In genomic region chr2:258933-259332, GRCh38 we compare ENCODE assay signal across 2 cellular contexts.
A peak's percentile ranks its signal among the peaks of the same experiment; 100 is the strongest.
TF ChIP-seq lines count a peak whose summit lies in the region.

No MANE protein-coding gene starts in this region.

TF ChIP-seq in HepG2, 621 proteins besides CTCF, POLR2A, EP300 and RAD21 (continues in another document):
- peak; percentile 64; the same call in 1 of the 2 replicates for TF ChIP-seq ZBTB38 (CRISPR knock-in tag; IDR thresholded peaks at IDR 0.05)
- TF ChIP-seq KLF6 (CRISPR knock-in tag; IDR thresholded peaks at IDR 0.05): no peak
- peak; percentile 81; the same call in 1 of the 2 replicates for TF ChIP-seq MAX (IDR thresholded peaks at IDR 0.05)
- TF ChIP-seq RARA (CRISPR knock-in tag; IDR thresholded peaks at IDR 0.05): peak; percentile 56
- peak; percentile 55 for TF ChIP-seq MNT (IDR thresholded peaks at IDR 0.05)
- peak; percentile 45; the same call in 1 of the 2 replicates for TF ChIP-seq ZNF605 (CRISPR knock-in tag; IDR thresholded peaks at IDR 0.05)
- no peak for TF ChIP-seq NFKB2 (CRISPR knock-in tag; IDR thresholded peaks at IDR 0.05; ENCODE audit: borderline replicate concordance)
- TF ChIP-seq ZNF615 (CRISPR knock-in tag; IDR thresholded peaks at IDR 0.05; ENCODE audit: borderline replicate concordance): no peak
- TF ChIP-seq FOXA1 (IDR thresholded peaks at IDR 0.05): no peak
- 0 out of 2 replicates have a peak, but pooled peaks have one; percentile 26 for TF ChIP-seq FOXA1 (CRISPR knock-in tag; IDR thresholded peaks at IDR 0.05)
- TF ChIP-seq, protein P1, sequence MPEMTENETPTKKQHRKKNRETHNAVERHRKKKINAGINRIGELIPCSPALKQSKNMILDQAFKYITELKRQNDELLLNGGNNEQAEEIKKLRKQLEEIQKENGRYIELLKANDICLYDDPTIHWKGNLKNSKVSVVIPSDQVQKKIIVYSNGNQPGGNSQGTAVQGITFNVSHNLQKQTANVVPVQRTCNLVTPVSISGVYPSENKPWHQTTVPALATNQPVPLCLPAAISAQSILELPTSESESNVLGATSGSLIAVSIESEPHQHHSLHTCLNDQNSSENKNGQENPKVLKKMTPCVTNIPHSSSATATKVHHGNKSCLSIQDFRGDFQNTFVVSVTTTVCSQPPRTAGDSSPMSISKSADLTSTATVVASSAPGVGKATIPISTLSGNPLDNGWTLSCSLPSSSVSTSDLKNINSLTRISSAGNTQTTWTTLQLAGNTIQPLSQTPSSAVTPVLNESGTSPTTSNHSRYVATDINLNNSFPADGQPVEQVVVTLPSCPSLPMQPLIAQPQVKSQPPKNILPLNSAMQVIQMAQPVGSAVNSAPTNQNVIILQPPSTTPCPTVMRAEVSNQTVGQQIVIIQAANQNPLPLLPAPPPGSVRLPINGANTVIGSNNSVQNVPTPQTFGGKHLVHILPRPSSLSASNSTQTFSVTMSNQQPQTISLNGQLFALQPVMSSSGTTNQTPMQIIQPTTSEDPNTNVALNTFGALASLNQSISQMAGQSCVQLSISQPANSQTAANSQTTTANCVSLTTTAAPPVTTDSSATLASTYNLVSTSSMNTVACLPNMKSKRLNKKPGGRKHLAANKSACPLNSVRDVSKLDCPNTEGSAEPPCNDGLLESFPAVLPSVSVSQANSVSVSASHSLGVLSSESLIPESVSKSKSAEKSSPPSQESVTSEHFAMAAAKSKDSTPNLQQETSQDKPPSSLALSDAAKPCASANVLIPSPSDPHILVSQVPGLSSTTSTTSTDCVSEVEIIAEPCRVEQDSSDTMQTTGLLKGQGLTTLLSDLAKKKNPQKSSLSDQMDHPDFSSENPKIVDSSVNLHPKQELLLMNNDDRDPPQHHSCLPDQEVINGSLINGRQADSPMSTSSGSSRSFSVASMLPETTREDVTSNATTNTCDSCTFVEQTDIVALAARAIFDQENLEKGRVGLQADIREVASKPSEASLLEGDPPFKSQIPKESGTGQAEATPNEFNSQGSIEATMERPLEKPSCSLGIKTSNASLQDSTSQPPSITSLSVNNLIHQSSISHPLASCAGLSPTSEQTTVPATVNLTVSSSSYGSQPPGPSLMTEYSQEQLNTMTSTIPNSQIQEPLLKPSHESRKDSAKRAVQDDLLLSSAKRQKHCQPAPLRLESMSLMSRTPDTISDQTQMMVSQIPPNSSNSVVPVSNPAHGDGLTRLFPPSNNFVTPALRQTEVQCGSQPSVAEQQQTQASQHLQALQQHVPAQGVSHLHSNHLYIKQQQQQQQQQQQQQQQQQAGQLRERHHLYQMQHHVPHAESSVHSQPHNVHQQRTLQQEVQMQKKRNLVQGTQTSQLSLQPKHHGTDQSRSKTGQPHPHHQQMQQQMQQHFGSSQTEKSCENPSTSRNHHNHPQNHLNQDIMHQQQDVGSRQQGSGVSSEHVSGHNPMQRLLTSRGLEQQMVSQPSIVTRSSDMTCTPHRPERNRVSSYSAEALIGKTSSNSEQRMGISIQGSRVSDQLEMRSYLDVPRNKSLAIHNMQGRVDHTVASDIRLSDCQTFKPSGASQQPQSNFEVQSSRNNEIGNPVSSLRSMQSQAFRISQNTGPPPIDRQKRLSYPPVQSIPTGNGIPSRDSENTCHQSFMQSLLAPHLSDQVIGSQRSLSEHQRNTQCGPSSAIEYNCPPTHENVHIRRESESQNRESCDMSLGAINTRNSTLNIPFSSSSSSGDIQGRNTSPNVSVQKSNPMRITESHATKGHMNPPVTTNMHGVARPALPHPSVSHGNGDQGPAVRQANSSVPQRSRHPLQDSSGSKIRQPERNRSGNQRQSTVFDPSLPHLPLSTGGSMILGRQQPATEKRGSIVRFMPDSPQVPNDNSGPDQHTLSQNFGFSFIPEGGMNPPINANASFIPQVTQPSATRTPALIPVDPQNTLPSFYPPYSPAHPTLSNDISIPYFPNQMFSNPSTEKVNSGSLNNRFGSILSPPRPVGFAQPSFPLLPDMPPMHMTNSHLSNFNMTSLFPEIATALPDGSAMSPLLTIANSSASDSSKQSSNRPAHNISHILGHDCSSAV (CRISPR knock-in tag; IDR thresholded peaks at IDR 0.05; ENCODE audit: borderline replicate concordance): no peak
- TF ChIP-seq FOXA3 (CRISPR knock-in tag; IDR thresholded peaks at IDR 0.05): 0 out of 2 replicates have a peak, but pooled peaks have one; percentile 18
- TF ChIP-seq SPEN (CRISPR knock-in tag; IDR thresholded peaks at IDR 0.05; ENCODE audit: low read depth): 0 out of 2 replicates have a peak, but pooled peaks have one; percentile 20
- TF ChIP-seq SALL1 (CRISPR knock-in tag; IDR thresholded peaks at IDR 0.05): peak; percentile 40; the same call in 1 of the 2 replicates
- 0 out of 2 replicates have a peak, but pooled peaks have one; percentile 27 for TF ChIP-seq HDAC1 (CRISPR knock-in tag; IDR thresholded peaks at IDR 0.05)
- TF ChIP-seq SCMH1 (CRISPR knock-in tag; IDR thresholded peaks at IDR 0.05; ENCODE audit: borderline replicate concordance): no peak
- TF ChIP-seq MATR3 (CRISPR knock-in tag; IDR thresholded peaks at IDR 0.05): no peak
- TF ChIP-seq GATAD2A (CRISPR knock-in tag; IDR thresholded peaks at IDR 0.05): 0 out of 2 replicates have a peak, but pooled peaks have one; percentile 25
- peak; percentile 46; the same call in 1 of the 2 replicates for TF ChIP-seq TFAP4 (IDR thresholded peaks at IDR 0.05; ENCODE audit: borderline replicate concordance, low read depth)

TF ChIP-seq in K562, 482 proteins besides CTCF, POLR2A, EP300 and RAD21:
- TF ChIP-seq MGA (IDR thresholded peaks at IDR 0.05) (peak; percentile 64), ZBTB1 (CRISPR knock-in tag; IDR thresholded peaks at IDR 0.05; ENCODE audit: borderline replicate concordance, low read depth) (no peak), FOXO4 (CRISPR knock-in tag; IDR thresholded peaks at IDR 0.05) (no peak), MECOM (CRISPR knock-in tag; IDR thresholded peaks at IDR 0.05) (no peak), CEBPZ (IDR thresholded peaks at IDR 0.05; ENCODE audit: borderline replicate concordance, low read depth, low read length) (no peak), HNRNPLL (IDR thresholded peaks at IDR 0.05; ENCODE audit: low read depth, low read length, poor library complexity, severe bottlenecking) (no peak), YBX1 (IDR thresholded peaks at IDR 0.05) (no peak), ZNF184 (CRISPR knock-in tag; IDR thresholded peaks at IDR 0.05) (no peak)
